7 cellular contexts compared by ENCODE assay signal in genomic region chr10:79716917-79717579, GRCh38. TPM values are rescaled to one million over a fixed set of nuclear protein-coding genes. Genes with fewer than 3 reads are reported as not detected.
DNase-seq lines count a peak whose midpoint lies in the region; ATAC-seq, FAIRE-seq and TF ChIP-seq lines count a peak whose summit lies in the region.
"Not testable (repeated sequence)": the region's sequence is repeated elsewhere in the genome, so short reads cannot be mapped to it uniquely, and the experiment has no call there.

No MANE protein-coding gene starts in this region.

- intact Hi-C loops in Caco-2 (cut with micrococcal nuclease; ENCODE audit: unreplicated experiment); body of pancreas (cut with DNase I); HepG2 (cut with micrococcal nuclease; ENCODE audit: unreplicated experiment); pancreas (cut with DNase I): not testable (repeated sequence)

- H3K27ac ChIP-seq in body of pancreas; foreskin keratinocyte; HepG2 (ENCODE audit: extremely low read length, insufficient read depth, low read length); pancreas: not testable (repeated sequence)

- H3K27me3 Mint-ChIP-seq in Caco-2 (ENCODE audit: insufficient read depth, unreplicated experiment); WTC11 (ENCODE audit: low read depth): not testable (repeated sequence)

- H3K4me1 ChIP-seq in Caco-2; body of pancreas; foreskin keratinocyte; HepG2 (ENCODE audit: insufficient read depth, low read length); pancreas: not testable (repeated sequence)

- POLR2A ChIA-PET in Caco-2 (lab: Charles Lee); WTC11 (lab: Charles Lee); HepG2 (lab: Yijun Ruan, JAX): not testable (repeated sequence)

- in situ Hi-C loops in HepG2 (cut with HindIII; ENCODE audit: extremely low pct_ligation_motif_present, low pct_unique_long_range_greater_than_20kb), result not testable (repeated sequence)

- H3K36me3 ChIP-seq in Caco-2 (ENCODE audit: control insufficient read depth, insufficient read depth, low read length); body of pancreas (replicated peaks in 1 of 2; ENCODE audit: insufficient read depth in 1 of 2, low read depth in 2 of 2); HepG2 (replicated peaks in 1 of 2; ENCODE audit: control insufficient read depth in 1 of 2, insufficient read depth in 2 of 2, low read length in 2 of 2); pancreas: not testable (repeated sequence)

- H3K27me3 ChIP-seq in Caco-2 (replicated peaks; ENCODE audit: control insufficient read depth, insufficient read depth, low read length); body of pancreas; foreskin keratinocyte; HepG2 (ENCODE audit: control insufficient read depth in 1 of 2, insufficient read depth in 2 of 2, low read length in 2 of 2); pancreas: not testable (repeated sequence)

- 0 out of 2 replicates have a peak overlapping the region, but pooled peaks have one; percentile 12 for H3K4me2 ChIP-seq in HepG2 (ENCODE audit: low read depth, low read length)

- not testable (repeated sequence) for TF ChIP-seq POLR2A in body of pancreas (IDR thresholded peaks at IDR 0.05); HepG2 (IDR thresholded peaks at IDR 0.05; ENCODE audit: insufficient read depth in 1 of 2, low read depth in 2 of 2, low read length in 2 of 2)

- not testable (repeated sequence) for H2AFZ ChIP-seq in HepG2 (ENCODE audit: low read length)

- not testable (repeated sequence) for H3K79me2 ChIP-seq in HepG2 (ENCODE audit: insufficient read depth, low read length)

- peak overlapping the region; percentile 31 for H3K4me3 Mint-ChIP-seq in Caco-2 (ENCODE audit: unreplicated experiment)
- not testable (repeated sequence) for H3K4me3 Mint-ChIP-seq in WTC11

- not testable (repeated sequence) for FAIRE-seq in HepG2 (lab: Jason Lieb, UNC); pancreas (lab: Jason Lieb, UNC)

- CTCF ChIA-PET in Caco-2 (lab: Charles Lee); WTC11 (lab: Charles Lee); HepG2 (lab: Yijun Ruan, JAX; ENCODE audit: low intra/inter-chr PET ratio, low total read pairs): not testable (repeated sequence)

- not testable (repeated sequence) for BruUV-seq in Caco-2 (replicated peaks; lab: Mats Ljungman, UMichigan); HepG2 (replicated peaks; lab: Mats Ljungman, UMichigan)

- H3K4me1 Mint-ChIP-seq in Caco-2 (ENCODE audit: low read depth, unreplicated experiment); WTC11: not testable (repeated sequence)

- H3K27ac Mint-ChIP-seq in Caco-2 (ENCODE audit: unreplicated experiment); WTC11: not testable (repeated sequence)

- not testable (repeated sequence) for TF ChIP-seq EP300 in HepG2 (IDR thresholded peaks at IDR 0.05; ENCODE audit: low read depth in 2 of 2, low read length in 2 of 2); HepG2 (CRISPR knock-in tag; IDR thresholded peaks at IDR 0.05; ENCODE audit: borderline replicate concordance)

- ATAC-seq in WTC11 (peak; percentile 38), body of pancreas (peak; percentile 74), foreskin keratinocyte (peak; percentile 46), HepG2 (peak; percentile 84), pancreas (peak; percentile 46 to 85 (median 62))

- DNase-seq in Caco-2, result peak in 1 of 2 experiments; percentile 24
- peak; percentile 29 for DNase-seq in NCI-H226
- not testable (repeated sequence) for DNase-seq in WTC11 (ENCODE audit: low spot score); body of pancreas; foreskin keratinocyte; pancreas
- peak; percentile 30 for DNase-seq in HepG2 (ENCODE audit: low spot score)

- H3K36me3 Mint-ChIP-seq in Caco-2 (ENCODE audit: insufficient read depth, unreplicated experiment); WTC11: not testable (repeated sequence)

- H3K9me3 ChIP-seq in Caco-2; body of pancreas; HepG2 (ENCODE audit: low read length); pancreas: not testable (repeated sequence)

- H3K4me3 ChIP-seq in Caco-2 (ENCODE audit: low read depth, low read length); body of pancreas; HepG2 (replicated peaks in 1 of 3; ENCODE audit: insufficient read depth in 1 of 3, low read depth in 2 of 3, low read length in 3 of 3); pancreas: not testable (repeated sequence)

- H4K20me1 ChIP-seq in HepG2 (ENCODE audit: insufficient read depth, low read length), result not testable (repeated sequence)

- not testable (repeated sequence) for H3K9ac ChIP-seq in HepG2 (ENCODE audit: insufficient read depth, low read depth, low read length)

- H3K9me3 Mint-ChIP-seq in Caco-2 (ENCODE audit: unreplicated experiment); WTC11: not testable (repeated sequence)

- not testable (repeated sequence) for TF ChIP-seq CTCF in Caco-2 (IDR thresholded peaks at IDR 0.05; ENCODE audit: insufficient read depth in 1 of 2, low read depth in 1 of 2, low read length in 1 of 2, severe bottlenecking in 1 of 2, unreplicated experiment in 1 of 2); WTC11 (IDR thresholded peaks at IDR 0.05); body of pancreas (IDR thresholded peaks at IDR 0.05); foreskin keratinocyte (conservative IDR thresholded peaks at IDR 0.05); HepG2 (CRISPR knock-in tag; IDR thresholded peaks at IDR 0.05); pancreas (IDR thresholded peaks at IDR 0.05)

- WGBS in body of pancreas, 2 donors, result 52 to 60% methylated on average over 2 to 4 of the region's 4 CpGs
- WGBS in HepG2 (ENCODE audit: low lambda C conversion rate), result 41% methylated on average over 3 of the region's 4 CpGs
- WGBS in pancreas, 2 donors, result 63% methylated on average over 3 of the region's 4 CpGs; no CpG with 5 or more reads in 1 of the 2 donors

- TF ChIP-seq RAD21 in HepG2 (CRISPR knock-in tag; IDR thresholded peaks at IDR 0.05), result not testable (repeated sequence)

TF ChIP-seq in HepG2, 621 proteins besides CTCF, POLR2A, EP300 and RAD21:
- peak; percentile 82 for TF ChIP-seq RFX5 (IDR thresholded peaks at IDR 0.05; ENCODE audit: low read depth, low read length)
- TF ChIP-seq RFXANK (CRISPR knock-in tag; IDR thresholded peaks at IDR 0.05), result peak; percentile 98
- peak; percentile 87; the same call in 1 of the 2 replicates for TF ChIP-seq RFXAP (CRISPR knock-in tag; IDR thresholded peaks at IDR 0.05; ENCODE audit: borderline replicate concordance)

RNA-seq across cellular contexts. Expression of gene NUTM2B, which starts 14.0 kb away (rescaled TPM):
- total RNA-seq in Caco-2 (2022) (0.26 and 0.57 TPM in 2 replicates), WTC11 (2021) (0.20 to 0.34 TPM (median 0.34 TPM) in 3 replicates), body of pancreas (1 to 10 TPM in 1 of 2 donors, under 1 TPM in 1; 0.33 to 1.3 TPM), foreskin keratinocyte (0.68 and 0.81 TPM in 2 replicates), HepG2 (2016; rRNA removed; fragmentation: Illumina TruSeq; extraction: Trizol) (0.27 TPM in 2 replicates), pancreas (1 to 10 TPM in 1 of 6 donors, under 1 TPM in 5; 0.51 to 1.3 (median 0.85) TPM)
- polyA plus RNA-seq in foreskin keratinocyte (0.55 and 0.79 TPM in 2 replicates), HepG2 (2011; rRNA removed) (0.16 and 0.20 TPM in 2 replicates), pancreas (1 to 10 TPM; 1.3 to 4.6 TPM)
- total RNA-seq in HepG2 (2016; cell fraction: cytosol; rRNA removed; fragmentation: Illumina TruSeq; extraction: Trizol; ENCODE audit: low read depth), result 0.10 and 0.53 TPM in 2 replicates
- 0.42 and 0.48 TPM in 2 replicates for total RNA-seq in HepG2 (2016; cell fraction: insoluble cytoplasmic fraction; rRNA removed; fragmentation: Illumina TruSeq; extraction: Trizol)
- total RNA-seq in HepG2 (2016; cell fraction: membrane; rRNA removed; fragmentation: Illumina TruSeq; extraction: Trizol), result 0.22 and 0.24 TPM in 2 replicates
- 0.41 and 0.56 TPM in 2 replicates for total RNA-seq in HepG2 (2016; cell fraction: nucleus; rRNA removed; fragmentation: Illumina TruSeq; extraction: Trizol)
- polyA plus RNA-seq in HepG2 (2011; cell fraction: cytosol; rRNA removed), result 0.13 TPM in 2 replicates
- 0.24 and 0.31 TPM in 2 replicates for polyA plus RNA-seq in HepG2 (2011; cell fraction: nucleus; rRNA removed)
- 0.39 and 0.53 TPM in 2 replicates for polyA plus RNA-seq in HepG2 (2012)
- polyA plus RNA-seq in HepG2 (2016; cell fraction: cytosol; fragmentation: Illumina TruSeq; extraction: Trizol; ENCODE audit: low read depth), result 0.08 and 0.35 TPM in 2 replicates
- 0.46 and 0.53 TPM in 2 replicates for polyA plus RNA-seq in HepG2 (2016; cell fraction: insoluble cytoplasmic fraction; fragmentation: Illumina TruSeq; extraction: Trizol; ENCODE audit: low read depth)
- polyA plus RNA-seq in HepG2 (2016; cell fraction: membrane; fragmentation: Illumina TruSeq; extraction: Trizol; ENCODE audit: low read depth), result 0.13 and 0.26 TPM in 2 replicates
- 0.45 and 0.62 TPM in 2 replicates for polyA plus RNA-seq in HepG2 (2016; cell fraction: nucleus; fragmentation: Illumina TruSeq; extraction: Trizol; ENCODE audit: insufficient read depth, low read depth)
- polyA minus RNA-seq in HepG2 (2011; rRNA and poly(A)+ RNA removed; ENCODE audit: low replicate concordance), result 0.12 and 0.30 TPM in 2 replicates
- polyA minus RNA-seq in HepG2 (2011; cell fraction: cytosol; rRNA and poly(A)+ RNA removed), result not detected in 2 replicates
- polyA minus RNA-seq in HepG2 (2011; cell fraction: nucleus; rRNA and poly(A)+ RNA removed), result 0.52 and 0.62 TPM in 2 replicates
